8 cellular contexts compared by ENCODE assay signal in the genomic region with DNA sequence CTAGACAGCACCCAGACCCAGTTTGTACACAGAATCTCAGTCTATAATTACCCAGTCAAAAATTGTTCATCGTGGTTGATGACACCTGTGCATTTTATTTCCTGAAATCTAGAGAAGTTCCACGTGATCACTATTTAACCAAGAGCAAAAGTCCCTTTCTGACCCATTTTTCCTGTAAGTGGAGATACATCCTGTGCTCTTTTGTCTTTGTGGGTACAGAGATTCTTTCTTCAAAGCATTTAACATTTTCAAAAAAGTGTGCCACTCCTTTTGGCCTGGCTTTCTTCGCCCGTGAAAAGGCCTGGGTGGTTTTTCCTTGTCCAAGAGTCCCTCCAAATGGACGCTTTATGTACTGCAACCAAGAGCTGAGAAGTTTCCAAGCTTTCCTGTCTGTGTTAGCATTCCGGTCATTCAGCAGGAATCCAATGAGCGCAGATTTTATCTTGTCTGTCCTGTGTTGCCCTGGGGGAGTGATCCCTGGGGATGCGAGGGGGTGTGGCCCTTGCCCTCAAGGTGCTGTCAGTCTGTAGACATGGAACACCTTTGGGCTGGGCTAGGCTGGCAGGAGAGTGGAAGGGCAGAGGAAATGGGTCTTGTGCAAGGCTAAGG.
DNase-seq lines count a peak whose midpoint lies in the region; ATAC-seq and TF ChIP-seq lines count a peak whose summit lies in the region.

No MANE protein-coding gene starts in this region.

- CTCF ChIA-PET in mammary epithelial cell (lab: Charles Lee; ENCODE audit: low non-redundant PET) = no interaction called here

- dilution Hi-C loops in mammary epithelial cell (cut with HindIII; ENCODE audit: low sequenced_read_pairs) = no loop called here

- H2AFZ ChIP-seq in DND-41 (ENCODE audit: low read depth, low read length) (no peak overlapping the region), mammary epithelial cell (ENCODE audit: low read depth, low read length) (peak overlapping the region; percentile 42)

- peak; percentile 57; the same call in 2 of the 3 replicates for ATAC-seq in DND-41 (ENCODE audit: insufficient read depth, low read depth)
- ATAC-seq in GM18520 (IDR thresholded peaks at IDR 0.05; ENCODE audit: unreplicated experiment) = no peak
- no peak for ATAC-seq in GM21367 (IDR thresholded peaks at IDR 0.05; ENCODE audit: unreplicated experiment)

- H3K9me3 ChIP-seq in DND-41 (ENCODE audit: insufficient read depth, low read length, severe bottlenecking) (no peaks in the 10 kb centered on the region), mammary epithelial cell (replicated peaks; ENCODE audit: insufficient read depth, low read length) (peaks cover 8% of the 10 kb centered on the region)

- DNase-seq in DND-41 (peak; percentile 24), LoVo (ENCODE audit: low spot score) (peak; percentile 64), T1000 (lab: John Stamatoyannopoulos, UW) (peak; percentile 10), mammary epithelial cell (peak; percentile 69), immature natural killer cell (peak; percentile 34 to 45 (median 38)), smooth muscle cell of the brain vasculature (ENCODE audit: low read depth, low spot score) (peak; percentile 45)

- in situ Hi-C loops in mammary epithelial cell (cut with MboI; ENCODE audit: low sequenced_read_pairs in 2 of 2) = loop anchor here in 1 of 2 donors (25.0 kb wide), 2 partner anchors 111 to 411 kb away; no protein-coding TSS in a partner anchor

- no peak overlapping the region for H3K27ac ChIP-seq in DND-41 (ENCODE audit: low read length)
- no peak overlapping the region for H3K27ac ChIP-seq in mammary epithelial cell (ENCODE audit: insufficient read depth, low read depth, low read length)

- intact Hi-C loops in mammary epithelial cell (cut with micrococcal nuclease) = loop anchor here (1.0 to 2.0 kb wide), 5 partner anchors 37 to 473 kb away; no protein-coding TSS in a partner anchor

- no peaks in the 10 kb centered on the region for H3K27me3 ChIP-seq in DND-41 (ENCODE audit: insufficient read depth, low read length, poor library complexity)
- no peaks in the 10 kb centered on the region for H3K27me3 ChIP-seq in mammary epithelial cell (ENCODE audit: insufficient read depth, low read length)

- no peak overlapping the region for H3K4me2 ChIP-seq in DND-41 (ENCODE audit: insufficient read depth, low read length)
- H3K4me2 ChIP-seq in mammary epithelial cell (ENCODE audit: insufficient read depth, low read depth, low read length) = peak overlapping the region; percentile 15

- H3K9ac ChIP-seq in DND-41 (ENCODE audit: low read depth, low read length) (no peak overlapping the region), mammary epithelial cell (ENCODE audit: insufficient read depth, low read length) (no peak overlapping the region)

- H3K4me3 Mint-ChIP-seq in immature natural killer cell = peak overlapping the region; percentile 18 to 68 (median 52)

- peaks cover 0 to 3% (median 0%) of the 10 kb centered on the region in 3 donors for H3K36me3 Mint-ChIP-seq in immature natural killer cell

- H3K27ac Mint-ChIP-seq in immature natural killer cell = peak overlapping the region; percentile 53 to 87 (median 76)

- H3K27me3 Mint-ChIP-seq in immature natural killer cell (ENCODE audit: low read depth in 3 of 3) = peaks cover 0 to 2% (median 1%) of the 10 kb centered on the region in 3 donors

- peaks cover 38 to 40% of the 10 kb centered on the region in 2 donors for H3K4me1 Mint-ChIP-seq in immature natural killer cell

- H3K79me2 ChIP-seq in DND-41 (ENCODE audit: insufficient read depth, low read length) (no peaks in the 10 kb centered on the region), mammary epithelial cell (ENCODE audit: insufficient read depth, low read length) (no peaks in the 10 kb centered on the region)

- no TSS peak for BruUV-seq in mammary epithelial cell (replicated peaks; lab: Mats Ljungman, UMichigan)

- TF ChIP-seq CTCF in DND-41 (IDR thresholded peaks at IDR 0.05; ENCODE audit: borderline replicate concordance, extremely low read depth, low read length, poor library complexity, severe bottlenecking) (peak; percentile 65), mammary epithelial cell (conservative IDR thresholded peaks at IDR 0.05 in 1 of 2, IDR thresholded peaks at IDR 0.05 in 1 of 2; ENCODE audit: extremely low read depth in 1 of 2, insufficient read depth in 1 of 2, low read depth in 1 of 2, low read length in 2 of 2) (peak; percentile 81 to 94)

- H3K4me3 ChIP-seq in DND-41 (ENCODE audit: low read depth in 1 of 2, low read length in 2 of 2) = no peak overlapping the region
- H3K4me3 ChIP-seq in mammary epithelial cell (replicated peaks in 1 of 3; ENCODE audit: insufficient read depth in 1 of 3, low read depth in 2 of 3, low read length in 3 of 3) = no peak overlapping the region

- H3K4me1 ChIP-seq in DND-41 (ENCODE audit: insufficient read depth, low read length) (peaks cover 10% of the 10 kb centered on the region; the same call in 1 of the 2 replicates), mammary epithelial cell (ENCODE audit: insufficient read depth, low read length) (peaks cover 53% of the 10 kb centered on the region)

- 24% methylated on average over 5 of the region's 8 CpGs for WGBS in mammary epithelial cell (ENCODE audit: low coverage, missing lambda C conversion rate)

- peaks cover 0 to 2% (median 0%) of the 10 kb centered on the region in 6 donors for H3K9me3 Mint-ChIP-seq in immature natural killer cell

- H4K20me1 ChIP-seq in DND-41 (ENCODE audit: insufficient read depth, low read length) (no peaks in the 10 kb centered on the region; the same call in 1 of the 2 replicates), mammary epithelial cell (ENCODE audit: insufficient read depth, low read length) (no peaks in the 10 kb centered on the region)

- H3K36me3 ChIP-seq in DND-41 (ENCODE audit: insufficient read depth, low read length) (no peaks in the 10 kb centered on the region), mammary epithelial cell (ENCODE audit: insufficient read depth, low read length) (no peaks in the 10 kb centered on the region)

Comparison
In these comparisons a context has a peak if more than half of its experiments do, and no peak if none do; other contexts are left out.
1. DNase-seq: peak in every context shown above with its lines; median percentile 69 in mammary epithelial cell; 64 in LoVo; 45 in smooth muscle cell of the brain vasculature; 38 in immature natural killer cell; 24 in DND-41; 10 in T1000.